Comparison of ENCODE assay signal across 11 cellular contexts in the genomic region with DNA sequence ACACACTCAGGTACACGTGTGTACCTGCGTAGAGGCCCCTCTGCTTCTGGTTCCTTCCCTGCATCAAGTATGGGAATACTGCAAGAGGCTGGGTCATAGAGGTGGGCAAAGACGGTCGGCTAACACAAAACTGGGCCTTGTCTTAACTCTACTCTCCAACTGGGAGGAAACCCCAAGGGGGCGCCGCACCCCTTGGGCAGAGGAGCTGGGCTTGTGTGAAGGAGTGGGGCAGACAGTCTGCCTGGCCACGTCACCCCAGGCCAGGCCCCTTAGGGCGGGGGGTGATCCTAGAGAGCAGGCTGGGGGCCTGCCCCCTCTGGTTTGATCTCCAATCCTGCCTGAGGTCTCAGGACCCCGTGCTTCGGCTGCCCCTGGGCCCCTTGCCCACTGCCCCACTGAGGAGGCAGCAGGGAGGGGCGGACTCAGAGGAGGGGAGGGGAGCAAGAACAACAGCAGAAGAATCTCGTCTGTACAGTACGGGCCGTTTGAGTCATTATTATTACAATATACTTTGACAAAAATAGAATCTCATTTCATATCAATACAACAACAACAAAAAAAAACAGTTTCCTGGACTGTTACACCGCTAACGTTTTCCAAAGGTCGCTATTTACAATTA.
DNase-seq lines count a peak whose midpoint lies in the region; ATAC-seq and TF ChIP-seq lines count a peak whose summit lies in the region.
"Had no signal": no experiment of that assay in that cellular context is flagged by ENCODE, and none has a peak within 500 bp of the region (broad histone marks: within the 10 kb centered on the region; RNA-seq: fewer than 3 reads in every experiment).

No MANE protein-coding gene starts in this region.

- no peak overlapping the region for H3K27ac ChIP-seq in DOHH2 (ENCODE audit: low read depth, low read length)
- H3K27ac ChIP-seq in rectal smooth muscle tissue (ENCODE audit: low read depth, low read length): peak overlapping the region; percentile 35
- H3K27ac ChIP-seq: SJSA1 had no signal

- no peaks in the 10 kb centered on the region for H3K9me2 ChIP-seq in DOHH2 (replicated peaks; ENCODE audit: control insufficient read depth, low read length)

- peak overlapping the region; percentile 36 to 83 for H3K27ac Mint-ChIP-seq in effector memory CD8-positive, alpha-beta T cell

- peaks cover 17% of the 10 kb centered on the region for H3F3A ChIP-seq in DOHH2 (ENCODE audit: control insufficient read depth, insufficient read depth)

- no peak overlapping the region for H3K4me3 ChIP-seq in DOHH2 (ENCODE audit: low read length)
- no peak overlapping the region for H3K4me3 ChIP-seq in rectal smooth muscle tissue (ENCODE audit: low read length)
- H3K4me3 ChIP-seq: SJSA1 had no signal

- DNase-seq in NAMALWA (ENCODE audit: low spot score): peak; percentile 62
- no peak for DNase-seq in effector memory CD8-positive, alpha-beta T cell
- DNase-seq in CD1c-positive myeloid dendritic cell (ENCODE audit: extremely low spot score): no peak
- DNase-seq in activated CD8-positive, alpha-beta memory T cell treated with anti-CD3 and anti-CD28 coated beads for 24 hours: no peak
- DNase-seq in stimulated activated CD4-positive, alpha-beta T cell treated with anti-CD3 and anti-CD28 coated beads, Interleukin-1b, Interleukin-23, amount 100 ng/mL, for 48 hours: no peak
- DNase-seq in NCI-H1694 treated with DMSO at 0.1 percent for 48 hours (lab: John Stamatoyannopoulos, UW): no peak

- peaks cover 20 to 34% of the 10 kb centered on the region in 2 donors for H3K4me1 Mint-ChIP-seq in effector memory CD8-positive, alpha-beta T cell (ENCODE audit: low read depth in 2 of 2)

- H3K4me1 ChIP-seq in DOHH2 (ENCODE audit: control insufficient read depth, low read length): no peaks in the 10 kb centered on the region
- H3K4me1 ChIP-seq in rectal smooth muscle tissue (ENCODE audit: control insufficient read depth, insufficient read depth, low read length): peaks cover 8% of the 10 kb centered on the region

- H3K4me2 ChIP-seq in DOHH2 (ENCODE audit: low read length): no peak overlapping the region

- H3K9ac ChIP-seq in rectal smooth muscle tissue (ENCODE audit: low read length): no peak overlapping the region

- no peaks in the 10 kb centered on the region for H3K27me3 Mint-ChIP-seq in effector memory CD8-positive, alpha-beta T cell

- H4K20me1 ChIP-seq in DOHH2 (ENCODE audit: control insufficient read depth, insufficient read depth, low read depth, low read length): no peaks in the 10 kb centered on the region

- H3K9me3 ChIP-seq in DOHH2 (ENCODE audit: control insufficient read depth, insufficient read depth, low read length): no peaks in the 10 kb centered on the region
- H3K9me3 ChIP-seq: SJSA1 had no signal

- H3K27me3 ChIP-seq in DOHH2 (ENCODE audit: control insufficient read depth, low read length) (no peaks in the 10 kb centered on the region), rectal smooth muscle tissue (ENCODE audit: control insufficient read depth, insufficient read depth, low read length) (no peaks in the 10 kb centered on the region)
- H3K27me3 ChIP-seq: SJSA1 had no signal

- peak; percentile 55 for TF ChIP-seq CTCF in DOHH2 (IDR thresholded peaks at IDR 0.05; ENCODE audit: low read depth, low read length, poor library complexity, severe bottlenecking)

- no peaks in the 10 kb centered on the region for H3K79me2 ChIP-seq in DOHH2 (ENCODE audit: control insufficient read depth, low read length)

- no peaks in the 10 kb centered on the region for H3K9me3 Mint-ChIP-seq in effector memory CD8-positive, alpha-beta T cell
- H3K9me3 Mint-ChIP-seq: activated naive CD4-positive, alpha-beta T cell treated with anti-CD3 and anti-CD28 coated beads, Interleukin-2, amount 50 U/mL, for 72 hours had no signal

- H3K36me3 Mint-ChIP-seq in effector memory CD8-positive, alpha-beta T cell (ENCODE audit: insufficient read depth): peaks cover 93% of the 10 kb centered on the region

- no peak for ATAC-seq in effector memory CD8-positive, alpha-beta T cell (replicated peaks)
- ATAC-seq: left lobe of liver had no signal

- peaks cover 54% of the 10 kb centered on the region for H3K36me3 ChIP-seq in DOHH2 (ENCODE audit: control insufficient read depth, low read length)
- peaks cover 17% of the 10 kb centered on the region for H3K36me3 ChIP-seq in rectal smooth muscle tissue (ENCODE audit: control insufficient read depth, insufficient read depth, low read length)

- no peak overlapping the region for H3K4me3 Mint-ChIP-seq in effector memory CD8-positive, alpha-beta T cell
